Comparison of ENCODE assay signal across 8 cellular contexts in the genomic region with DNA sequence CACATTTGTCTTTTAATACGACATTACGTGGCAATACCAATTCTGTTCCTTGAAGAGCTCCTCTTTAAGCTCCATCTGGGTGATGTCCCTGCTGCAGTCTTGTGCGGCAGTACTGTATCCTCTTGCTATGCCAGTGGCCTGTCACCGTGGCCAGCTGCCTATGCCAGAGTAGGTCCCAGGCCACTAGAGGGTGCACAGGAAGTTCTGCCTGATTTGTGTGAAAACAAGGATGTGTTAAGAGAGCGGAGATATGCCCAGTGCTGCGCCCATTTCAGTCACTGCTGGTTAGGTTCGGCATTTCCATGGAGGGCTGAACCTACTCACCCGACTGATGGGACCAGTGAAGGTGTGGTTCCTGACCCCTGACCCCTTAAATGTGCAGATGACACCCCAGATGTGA. TPM values are rescaled to one million over a fixed set of nuclear protein-coding genes. Genes with fewer than 3 reads are reported as not detected.
DNase-seq lines count a peak whose midpoint lies in the region; ATAC-seq and TF ChIP-seq lines count a peak whose summit lies in the region.

No MANE protein-coding gene starts in this region.

- no peak overlapping the region for H3K4me3 Mint-ChIP-seq in memory B cell

- ATAC-seq in memory B cell (ENCODE audit: low read depth) (peak; percentile 37), GM21825 (IDR thresholded peaks at IDR 0.05; ENCODE audit: unreplicated experiment) (no peak)

- no peak overlapping the region for H3K4me3 ChIP-seq in BE2C (ENCODE audit: low read depth, low read length)
- no peak overlapping the region for H3K4me3 ChIP-seq in HFF-Myc (replicated peaks; ENCODE audit: low read depth, low read length)

- no peak overlapping the region for H3K27ac Mint-ChIP-seq in memory B cell

- H3K27me3 ChIP-seq in BE2C, result no peaks in the 10 kb centered on the region

- H3K4me1 ChIP-seq in BE2C, result no peaks in the 10 kb centered on the region

- H3K4me1 Mint-ChIP-seq in memory B cell, result peaks cover 5% of the 10 kb centered on the region

- no peaks in the 10 kb centered on the region for H3K27me3 Mint-ChIP-seq in memory B cell

- DNase-seq in BE2C (peak; percentile 52), HFF-Myc (ENCODE audit: extremely low read depth, low read depth) (no peak), T47D (ENCODE audit: low read depth in 1 of 2, low spot score in 1 of 2) (peak; percentile 44 to 78), memory B cell (ENCODE audit: low spot score in 2 of 2) (no peak), RWPE1 (ENCODE audit: low spot score) (no peak)
- no peak for DNase-seq in effector CD8-positive, alpha-beta T cell (lab: John Stamatoyannopoulos, UW)
- no peak for DNase-seq in stimulated activated CD4-positive, alpha-beta T cell treated with anti-CD3 and anti-CD28 coated beads, Interleukin-4, amount 100 ng/mL, for 4 hours

- no peaks in the 10 kb centered on the region for H3K9me3 ChIP-seq in BE2C

- peak; percentile 64 for TF ChIP-seq CTCF in BE2C (IDR thresholded peaks at IDR 0.05; ENCODE audit: low read depth, low read length)
- peak; percentile 44 for TF ChIP-seq CTCF in HFF-Myc (IDR thresholded peaks at IDR 0.05; ENCODE audit: low read depth, low read length, missing control alignments)
- no peak for TF ChIP-seq CTCF in RWPE1 (conservative IDR thresholded peaks at IDR 0.05; ENCODE audit: low read depth)

- H3K27ac ChIP-seq in RWPE1, result no peak overlapping the region

- no peaks in the 10 kb centered on the region for H3K9me3 Mint-ChIP-seq in memory B cell

- peaks cover 4% of the 10 kb centered on the region; the same call in 1 of the 2 replicates for H3K36me3 ChIP-seq in BE2C

- POLR2A ChIA-PET in RWPE1 (lab: Yijun Ruan, JAX; ENCODE audit: low non-redundant PET), result no interaction called here

- H3K36me3 Mint-ChIP-seq in memory B cell, result peaks cover 16% of the 10 kb centered on the region

- CTCF ChIA-PET in RWPE1 (lab: Yijun Ruan, JAX), result interaction anchor here (1.2 kb wide), 1 partner anchor 26 kb away, joined by 3 read pairs; no protein-coding TSS in a partner anchor

- in situ Hi-C loops in T47D (cut with HindIII; ENCODE audit: low pct_unique_long_range_greater_than_20kb, low sequenced_read_pairs), result no loop called here

RNA-seq across cellular contexts. Expression of gene NIPA1, which starts 25.2 kb away (rescaled TPM):
- 32.6 TPM for polyA plus RNA-seq in BE2C (2012; ENCODE audit: insufficient read depth, insufficient read length, low read depth)

RNA-seq across cellular contexts. Expression of gene NIPA2, which starts 26.8 kb away (rescaled TPM):
- polyA plus RNA-seq in BE2C (2012; ENCODE audit: insufficient read depth, insufficient read length, low read depth), result 127 TPM

Comparison
In these comparisons a context has a peak if more than half of its experiments do, and no peak if none do; other contexts are left out.
1. DNase-seq: peak in BE2C (single experiment) and T47D (2 of 2); none in HFF-Myc (single experiment), memory B cell (0 of 2), RWPE1 (single experiment), effector CD8-positive, alpha-beta T cell (single experiment) and stimulated activated CD4-positive, alpha-beta T cell treated with anti-CD3 and anti-CD28 coated beads, Interleukin-4, amount 100 ng/mL, for 4 hours (0 of 2).